Comparison of ENCODE assay signal across 1 cellular context in genomic region chr22:50102946-50103345, GRCh38.
TF ChIP-seq lines count a peak whose summit lies in the region.

No MANE protein-coding gene starts in this region.

TF ChIP-seq in GM12878, 131 proteins besides CTCF, POLR2A, EP300 and RAD21 (continues in another document):
- TF ChIP-seq USF1 (IDR thresholded peaks at IDR 0.05; ENCODE audit: borderline replicate concordance, extremely low read length, insufficient read depth, low read depth, low read length) (peak; percentile 91), MTA3 (IDR thresholded peaks at IDR 0.05; ENCODE audit: borderline replicate concordance, low read length) (no peak), TAF1 (IDR thresholded peaks at IDR 0.05; ENCODE audit: borderline replicate concordance, low read depth, low read length) (no peak), SPI1 (IDR thresholded peaks at IDR 0.05; ENCODE audit: borderline replicate concordance, insufficient read depth, low read depth, low read length) (no peak), TBL1XR1 (IDR thresholded peaks at IDR 0.05; ENCODE audit: low read depth, low read length) (no peak), ELK1 (IDR thresholded peaks at IDR 0.05; ENCODE audit: low read depth, low read length) (no peak), STAT1 (conservative IDR thresholded peaks at IDR 0.05) (no peak), ESRRA (IDR thresholded peaks at IDR 0.05; ENCODE audit: low read length) (no peak), USF2 (IDR thresholded peaks at IDR 0.05; ENCODE audit: borderline replicate concordance, low read depth, low read length) (peak; percentile 69), ZBTB33 (IDR thresholded peaks at IDR 0.05) (no peak), MYC (IDR thresholded peaks at IDR 0.05; ENCODE audit: insufficient read depth, insufficient read length, insufficient replicate concordance, low read length, severe bottlenecking) (no peak), ZNF274 (IDR thresholded peaks at IDR 0.05; ENCODE audit: insufficient read depth, insufficient read length) (no peak), ASH2L (IDR thresholded peaks at IDR 0.05; ENCODE audit: borderline replicate concordance, low read depth) (no peak), PRDM15 (CRISPR knock-in tag; IDR thresholded peaks at IDR 0.05) (no peak), TCF12 (IDR thresholded peaks at IDR 0.05; ENCODE audit: low read depth, low read length) (no peak), E2F8 (IDR thresholded peaks at IDR 0.05; ENCODE audit: low read depth, partially characterized antibody) (no peak), SIX5 (IDR thresholded peaks at IDR 0.05; ENCODE audit: low read depth, low read length, severe bottlenecking) (no peak), CBX5 (IDR thresholded peaks at IDR 0.05; ENCODE audit: low read depth) (no peak), KDM1A (IDR thresholded peaks at IDR 0.05; ENCODE audit: borderline replicate concordance) (no peak), MLLT1 (IDR thresholded peaks at IDR 0.05) (no peak), ZNF207 (IDR thresholded peaks at IDR 0.05; ENCODE audit: borderline replicate concordance) (no peak), BCLAF1 (IDR thresholded peaks at IDR 0.05) (no peak), NRF1 (conservative IDR thresholded peaks at IDR 0.05; ENCODE audit: low read depth, low read length) (no peak), PAX5 (IDR thresholded peaks at IDR 0.05; ENCODE audit: borderline replicate concordance, low read depth, low read length) (0 out of 2 replicates have a peak, but pooled peaks have one; percentile 15), CBFB (IDR thresholded peaks at IDR 0.05; ENCODE audit: low read depth) (no peak), DPF2 (IDR thresholded peaks at IDR 0.05) (no peak), RCOR1 (conservative IDR thresholded peaks at IDR 0.05; ENCODE audit: low read depth, low read length) (no peak), CHD1 (IDR thresholded peaks at IDR 0.05; ENCODE audit: low read depth, low read length) (no peak), RELA (IDR thresholded peaks at IDR 0.05; ENCODE audit: borderline replicate concordance, partially characterized antibody) (peak; percentile 22), RAD51 (IDR thresholded peaks at IDR 0.05) (peak; percentile 88), PKNOX1 (IDR thresholded peaks at IDR 0.05) (no peak), JUND (IDR thresholded peaks at IDR 0.05; ENCODE audit: low read depth, low read length) (no peak), BRCA1 (IDR thresholded peaks at IDR 0.05; ENCODE audit: low read depth, low read length) (no peak), BHLHE40 (IDR thresholded peaks at IDR 0.05; ENCODE audit: borderline replicate concordance in 1 of 2, low read depth in 2 of 2, low read length in 1 of 2) (peak; percentile 80 to 88), WRNIP1 (IDR thresholded peaks at IDR 0.05; ENCODE audit: borderline replicate concordance, low read depth, low read length) (no peak), ZBTB40 (IDR thresholded peaks at IDR 0.05; ENCODE audit: borderline replicate concordance) (no peak), CEBPB (IDR thresholded peaks at IDR 0.05; ENCODE audit: borderline replicate concordance in 1 of 2, low read depth in 2 of 2, low read length in 2 of 2) (no peak), RBBP5 (conservative IDR thresholded peaks at IDR 0.05) (no peak), POLR2AphosphoS5 (IDR thresholded peaks at IDR 0.05; ENCODE audit: low read length) (no peak)
